ENCODE assay signal across 17 cellular contexts in genomic region chr3:98691897-98692296, GRCh38.
DNase-seq lines count a peak whose midpoint lies in the region; ATAC-seq and TF ChIP-seq lines count a peak whose summit lies in the region.
"Had no signal": no experiment of that assay in that cellular context is flagged by ENCODE, and none has a peak within 500 bp of the region (broad histone marks: within the 10 kb centered on the region; RNA-seq: fewer than 3 reads in every experiment).

No MANE protein-coding gene starts in this region.

- H3K4me3 ChIP-seq in right atrium auricular region: no peak overlapping the region
- H3K4me3 ChIP-seq: BLaER1 treated with 17β-estradiol and CSF1 and Interleukin-3, amounts not matched to agents 10 nM and 100 nM; Peyer's patch had no signal

- no peak for TF ChIP-seq CTCF in right atrium auricular region (IDR thresholded peaks at IDR 0.05)

- no peaks in the 10 kb centered on the region for H3K9me3 ChIP-seq in right atrium auricular region
- H3K9me3 ChIP-seq: Peyer's patch had no signal

- no peaks in the 10 kb centered on the region for H3K27me3 ChIP-seq in right atrium auricular region
- H3K27me3 ChIP-seq: BLaER1 treated with 17β-estradiol and CSF1 and Interleukin-3, amounts not matched to agents 10 nM and 100 nM; Peyer's patch had no signal

- H3K4me1 ChIP-seq in right atrium auricular region: peaks cover 0 to 18% of the 10 kb centered on the region in 2 donors
- H3K4me1 ChIP-seq: Peyer's patch had no signal

- intact Hi-C loops in Right ventricle myocardium superior (cut with DNase I): no loop called here

- DNase-seq in Right ventricle myocardium superior: no peak
- DNase-seq in right atrium auricular region (ENCODE audit: low spot score): no peak
- peak; percentile 63 for DNase-seq in glomerular endothelial cell (ENCODE audit: extremely low read depth, low read depth, low spot score)
- DNase-seq in left lobe of liver (ENCODE audit: low spot score): no peak
- no peak for DNase-seq in C1 segment of cervical spinal cord (lab: John Stamatoyannopoulos, UW)
- DNase-seq in OCI-M1 (lab: John Stamatoyannopoulos, UW): no peak
- DNase-seq in activated CD8-positive, alpha-beta memory T cell treated with anti-CD3 and anti-CD28 coated beads for 24 hours: no peak
- DNase-seq: GF-D8, KBM-7, NCI-H1105, NCI-H187, NCI-H226, NCI-H524 treated with DMSO at 0.1 percent for 48 hours, Peyer's patch, SHP77 had no signal

- H3K36me3 ChIP-seq in right atrium auricular region: no peaks in the 10 kb centered on the region
- H3K36me3 ChIP-seq: BLaER1 treated with 17β-estradiol and CSF1 and Interleukin-3, amounts not matched to agents 10 nM and 100 nM; Peyer's patch had no signal

- no peak overlapping the region for H3K27ac ChIP-seq in right atrium auricular region
- H3K27ac ChIP-seq: BLaER1 treated with 17β-estradiol and CSF1 and Interleukin-3, amounts not matched to agents 10 nM and 100 nM; Peyer's patch had no signal

- ATAC-seq in Right ventricle myocardium superior (ENCODE audit: poor library complexity): peak; percentile 89
- ATAC-seq in left lobe of liver: peak; percentile 31
- no peak for ATAC-seq in GM18909 (IDR thresholded peaks at IDR 0.05; ENCODE audit: poor library complexity, unreplicated experiment)
